Comparison of ENCODE assay signal across 22 cellular contexts in genomic region chr1:154770897-154771594, GRCh38.
"Had no signal": no experiment of that assay in that cellular context is flagged by ENCODE, and none has a peak within 500 bp of the region (broad histone marks: within the 10 kb centered on the region; RNA-seq: fewer than 3 reads in every experiment).

No MANE protein-coding gene starts in this region.

- ATAC-seq: left ventricle myocardium superior; right lobe of liver; stimulated activated memory B cell treated with anti-CD40 and anti-IgM and Interleukin-4, amounts not matched to agents 10 μg/mL and 1 μg/mL and 100 μg/mL, for 72 hours had no signal

- H3K36me3 Mint-ChIP-seq: stimulated activated memory B cell treated with anti-CD40 and anti-IgM and Interleukin-4, amounts not matched to agents 10 μg/mL and 1 μg/mL and 100 μg/mL, for 72 hours had no signal

- H3K27ac Mint-ChIP-seq: nephron; stimulated activated memory B cell treated with anti-CD40 and anti-IgM and Interleukin-4, amounts not matched to agents 10 μg/mL and 1 μg/mL and 100 μg/mL, for 72 hours; T-helper 1 cell treated with Interleukin-12 subunit alpha and Interleukin-12 subunit beta and Interleukin-4 antibody, amounts not matched to agents 30 μg/mL and 1 μg/mL, for 36 hours had no signal

- H3K4me1 ChIP-seq: colonic mucosa, right lobe of liver, stomach, upper lobe of left lung had no signal

- H3K4me3 ChIP-seq: colonic mucosa, right lobe of liver, stomach, thyroid gland, upper lobe of left lung had no signal

- H3K9me3 Mint-ChIP-seq: nephron; stimulated activated memory B cell treated with anti-CD40 and anti-IgM and Interleukin-4, amounts not matched to agents 10 μg/mL and 1 μg/mL and 100 μg/mL, for 72 hours; T-helper 1 cell treated with Interleukin-12 subunit alpha and Interleukin-12 subunit beta and Interleukin-4 antibody, amounts not matched to agents 30 μg/mL and 1 μg/mL, for 36 hours had no signal

- DNase-seq: activated CD4-positive, alpha-beta T cell treated with anti-CD3 and anti-CD28 coated beads for 48 hours; activated CD4-positive, alpha-beta T cell treated with anti-CD3 and anti-CD28 coated beads, Interleukin-2, amount 50 U/mL, for 48 hours; activated CD8-positive, alpha-beta memory T cell treated with anti-CD3 and anti-CD28 coated beads for 24 hours; activated gamma-delta T cell treated with Interleukin-2 at 50 U/mL for 16 hours; activated naive CD4-positive, alpha-beta T cell treated with anti-CD3 and anti-CD28 coated beads, Interleukin-2, amount 50 U/mL, for 16 hours; colonic mucosa; effector CD8-positive, alpha-beta T cell; left ventricle myocardium superior; right lobe of liver; small intestine; stimulated activated CD4-positive, alpha-beta T cell treated with anti-CD3 and anti-CD28 coated beads, Interleukin-1b, Interleukin-23, amount 100 ng/mL, for 48 hours; stimulated activated CD4-positive, alpha-beta T cell treated with anti-CD3 and anti-CD28 coated beads, Interleukin-4, amount 100 ng/mL, for 4 hours; stimulated activated CD8-positive, alpha-beta memory T cell treated with anti-CD3 and anti-CD28 coated beads, Interleukin-4, amount 100 ng/mL, for 48 hours; stomach; T-helper 9 cell; thyroid gland; upper lobe of left lung had no signal

- H3K27ac ChIP-seq: colonic mucosa, neutrophil, right lobe of liver, stomach, thyroid gland, upper lobe of left lung, VCaP had no signal

- H3K4me3 Mint-ChIP-seq: nephron; stimulated activated memory B cell treated with anti-CD40 and anti-IgM and Interleukin-4, amounts not matched to agents 10 μg/mL and 1 μg/mL and 100 μg/mL, for 72 hours; T-helper 1 cell treated with Interleukin-12 subunit alpha and Interleukin-12 subunit beta and Interleukin-4 antibody, amounts not matched to agents 30 μg/mL and 1 μg/mL, for 36 hours had no signal

- H3K27me3 ChIP-seq: colonic mucosa, right lobe of liver, thyroid gland, upper lobe of left lung had no signal

- H3K36me3 ChIP-seq: colonic mucosa, neutrophil, right lobe of liver, stomach, thyroid gland, upper lobe of left lung had no signal

- H3K9me3 ChIP-seq: colonic mucosa, neutrophil, right lobe of liver, stomach, thyroid gland, upper lobe of left lung had no signal
